In genomic region chr4:2375427-2375826, GRCh38 we compare ENCODE assay signal across 32 cellular contexts. TPM values are rescaled to one million over a fixed set of nuclear protein-coding genes. Genes with fewer than 3 reads are reported as not detected.
"Had no signal": no experiment of that assay in that cellular context is flagged by ENCODE, and none has a peak within 500 bp of the region (broad histone marks: within the 10 kb centered on the region; RNA-seq: fewer than 3 reads in every experiment).

No MANE protein-coding gene starts in this region.

- H3K27me3 ChIP-seq: dorsolateral prefrontal cortex, esophagus muscularis mucosa, gastroesophageal sphincter, heart left ventricle, left lung had no signal

- H3K27ac ChIP-seq: coronary artery, esophagus muscularis mucosa, foreskin keratinocyte, gastroesophageal sphincter, heart left ventricle, hepatocyte, left lung, lower lobe of right lung had no signal

- H3K27ac Mint-ChIP-seq: mesothelial cell of epicardium had no signal

- DNase-seq: dermis blood vessel endothelial cell; dorsolateral prefrontal cortex; effector CD4-positive, alpha-beta T cell; effector memory CD4-positive, alpha-beta T cell; foreskin keratinocyte; heart left ventricle; hypothalamus; left cardiac atrium; left lung; left ventricle myocardium superior; lower lobe of right lung; mesenchymal stem cell; mucosa of descending colon; naive B cell had no signal

- H3K79me2 ChIP-seq: hepatocyte had no signal

- H2AFZ ChIP-seq: hepatocyte had no signal

- FAIRE-seq: colon, endothelial cell of umbilical vein, frontal cortex, islet of Langerhans, keratinocyte had no signal

- H3K36me3 Mint-ChIP-seq: mesothelial cell of epicardium had no signal

- H3K4me3 ChIP-seq: coronary artery, dorsolateral prefrontal cortex, esophagus muscularis mucosa, gastroesophageal sphincter, heart left ventricle, hepatocyte, left lung, lower lobe of right lung, mucosa of descending colon had no signal

- ATAC-seq: foreskin keratinocyte, gastroesophageal sphincter, heart left ventricle, left cardiac atrium, left lung, left ventricle myocardium superior, lower lobe of right lung, mucosa of descending colon had no signal

- H3K4me1 ChIP-seq: esophagus muscularis mucosa, foreskin keratinocyte, gastroesophageal sphincter, heart left ventricle, left lung, lower lobe of right lung had no signal

- H3K36me3 ChIP-seq: left lung, lower lobe of right lung had no signal

- H3K4me1 Mint-ChIP-seq: mesothelial cell of epicardium, naive B cell had no signal

- H3K4me3 Mint-ChIP-seq: mesothelial cell of epicardium, naive B cell had no signal

- H3K9me3 ChIP-seq: esophagus muscularis mucosa, gastroesophageal sphincter, heart left ventricle, left lung, lower lobe of right lung, mucosa of descending colon had no signal

- H3K4me2 ChIP-seq: hepatocyte had no signal

RNA-seq across cellular contexts. Expression of gene CFAP99, which starts 43.3 kb away (rescaled TPM):
- total RNA-seq: endothelial cell of umbilical vein, epithelial cell of proximal tubule, fibroblast of villous mesenchyme, foreskin keratinocyte, frontal cortex, gastroesophageal sphincter, heart left ventricle, hepatocyte, kidney epithelial cell, left cardiac atrium, left ventricle myocardium superior, lower leg skin, lung microvascular endothelial cell, mesenteric fat pad, mesothelial cell of epicardium, myocyte had no signal
- polyA plus RNA-seq: fibroblast of lung, foreskin keratinocyte, heart left ventricle, hepatocyte, keratinocyte had no signal
